ENCODE assay signal across 1 cellular context in the genomic region with DNA sequence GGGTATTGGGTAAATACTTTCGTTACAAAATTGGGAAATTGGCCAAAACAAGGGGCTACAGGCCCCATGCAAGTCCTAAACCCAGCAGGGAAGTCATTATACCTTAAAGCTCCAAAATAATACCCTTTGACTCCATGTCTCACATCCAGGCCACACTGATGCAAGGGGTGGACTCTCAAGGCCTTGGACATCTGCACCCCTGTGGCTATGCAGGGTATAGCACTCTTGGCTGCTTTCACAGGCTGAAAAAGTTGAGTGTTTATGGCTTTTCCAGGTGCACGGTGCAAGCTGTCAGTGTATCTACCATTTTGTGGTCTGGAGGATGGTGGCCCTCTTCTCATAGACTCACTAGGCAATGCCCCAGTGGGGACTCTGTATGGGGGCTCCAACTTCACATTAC.
TF ChIP-seq lines count a peak whose summit lies in the region.

No MANE protein-coding gene starts in this region.

TF ChIP-seq in HEK293T, 16 proteins besides CTCF, POLR2A, EP300 and RAD21 (continued from another document):
- TF ChIP-seq, protein P1, sequence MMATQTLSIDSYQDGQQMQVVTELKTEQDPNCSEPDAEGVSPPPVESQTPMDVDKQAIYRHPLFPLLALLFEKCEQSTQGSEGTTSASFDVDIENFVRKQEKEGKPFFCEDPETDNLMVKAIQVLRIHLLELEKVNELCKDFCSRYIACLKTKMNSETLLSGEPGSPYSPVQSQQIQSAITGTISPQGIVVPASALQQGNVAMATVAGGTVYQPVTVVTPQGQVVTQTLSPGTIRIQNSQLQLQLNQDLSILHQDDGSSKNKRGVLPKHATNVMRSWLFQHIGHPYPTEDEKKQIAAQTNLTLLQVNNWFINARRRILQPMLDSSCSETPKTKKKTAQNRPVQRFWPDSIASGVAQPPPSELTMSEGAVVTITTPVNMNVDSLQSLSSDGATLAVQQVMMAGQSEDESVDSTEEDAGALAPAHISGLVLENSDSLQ (IDR thresholded peaks at IDR 0.05), result no peak
- no peak for TF ChIP-seq FOXA1 (IDR thresholded peaks at IDR 0.05)
- TF ChIP-seq CTBP1 (IDR thresholded peaks at IDR 0.05; ENCODE audit: borderline replicate concordance), result no peak
- no peak for TF ChIP-seq ARNT (IDR thresholded peaks at IDR 0.05)
- no peak for TF ChIP-seq L3MBTL2 (conservative IDR thresholded peaks at IDR 0.05)
- TF ChIP-seq TARDBP (IDR thresholded peaks at IDR 0.05), result no peak
- TF ChIP-seq ELF4 (IDR thresholded peaks at IDR 0.05), result no peak
